11 cellular contexts compared by ENCODE assay signal in genomic region chr3:186949281-186949982, GRCh38. TPM values are rescaled to one million over a fixed set of nuclear protein-coding genes. Genes with fewer than 3 reads are reported as not detected.
A peak's percentile ranks its signal among the peaks of the same experiment; 100 is the strongest.
DNase-seq lines count a peak whose midpoint lies in the region; ATAC-seq and TF ChIP-seq lines count a peak whose summit lies in the region.
"Had no signal": no experiment of that assay in that cellular context is flagged by ENCODE, and none has a peak within 500 bp of the region (broad histone marks: within the 10 kb centered on the region; RNA-seq: fewer than 3 reads in every experiment).

No MANE protein-coding gene starts in this region.

- H3K27me3 ChIP-seq in CD8-positive, alpha-beta T cell (ENCODE audit: insufficient read depth, low read length), result no peaks in the 10 kb centered on the region
- H3K27me3 ChIP-seq in spleen (replicated peaks in 1 of 7), result no peaks in the 10 kb centered on the region

- no peak for DNase-seq in CD8-positive, alpha-beta T cell
- no peak for DNase-seq in OCI-LY7 (ENCODE audit: low spot score)
- DNase-seq in endothelial cell (ENCODE audit: low spot score), result no peak
- no peak for DNase-seq in naive B cell
- DNase-seq in AG20443 (ENCODE audit: low spot score), result no peak
- DNase-seq in activated effector memory CD4-positive, alpha-beta T cell treated with anti-CD3 and anti-CD28 coated beads, Interleukin-2, amount 50 U/mL, for 16 hours, result no peak
- DNase-seq in spleen, result no peak
- DNase-seq: central memory CD4-positive, alpha-beta T cell; MV-4-11; NCI-H774 had no signal

- no TSS peak for BruUV-seq in OCI-LY7 (replicated peaks; lab: Mats Ljungman, UMichigan)

- TF ChIP-seq CTCF in CD8-positive, alpha-beta T cell (IDR thresholded peaks at IDR 0.05), result no peak
- TF ChIP-seq CTCF in OCI-LY7 (conservative IDR thresholded peaks at IDR 0.05; ENCODE audit: low read length) (no peak), endothelial cell (IDR thresholded peaks at IDR 0.05; ENCODE audit: unreplicated experiment) (no peak), spleen (IDR thresholded peaks at IDR 0.05 in 8 of 11, conservative IDR thresholded peaks at IDR 0.05 in 3 of 11) (no peak)

- no peak overlapping the region for H3K27ac ChIP-seq in CD8-positive, alpha-beta T cell (ENCODE audit: low read depth, low read length)
- H3K27ac ChIP-seq in OCI-LY7 (ENCODE audit: low read depth, low read length, poor library complexity, severe bottlenecking), result peak overlapping the region; percentile 82
- H3K27ac ChIP-seq in spleen, result peak overlapping the region in 1 of 8 donors; percentile 24

- H3K4me3 ChIP-seq in CD8-positive, alpha-beta T cell (ENCODE audit: low read depth, low read length), result no peak overlapping the region
- peak overlapping the region; percentile 4 for H3K4me3 ChIP-seq in OCI-LY7 (ENCODE audit: low read depth, low read length, poor library complexity, severe bottlenecking)
- H3K4me3 ChIP-seq in spleen, result no peak overlapping the region

- no peaks in the 10 kb centered on the region for H3K9me3 ChIP-seq in CD8-positive, alpha-beta T cell (ENCODE audit: low read length)
- H3K9me3 ChIP-seq in OCI-LY7 (ENCODE audit: low read length) (peaks cover 5% of the 10 kb centered on the region; the same call in 1 of the 2 replicates), spleen (no peaks in the 10 kb centered on the region)

- no peak for TF ChIP-seq POLR2A in spleen (IDR thresholded peaks at IDR 0.05)

- peaks cover 7% of the 10 kb centered on the region for H3K36me3 ChIP-seq in CD8-positive, alpha-beta T cell (ENCODE audit: insufficient read depth, low read length)
- H3K36me3 ChIP-seq in OCI-LY7 (ENCODE audit: insufficient read depth, low read length) (peaks cover 71% of the 10 kb centered on the region), spleen (peaks cover 0 to 67% (median 9%) of the 10 kb centered on the region in 6 donors)

- POLR2A ChIA-PET in CD8-positive, alpha-beta T cell (lab: Charles Lee), result interaction anchor here (1.4 kb wide), 1 partner anchor 78 kb away, joined by 4 read pairs; no protein-coding TSS in a partner anchor
- POLR2A ChIA-PET in OCI-LY7 (lab: Charles Lee), result interaction anchor here (0.5 to 4.0 kb wide), 7 partner anchors 10 to 117 kb away, joined by 3 to 23 read pairs (median 4); no protein-coding TSS in a partner anchor

- intact Hi-C loops in CD8-positive, alpha-beta T cell (cut with DNase I, micrococcal nuclease), result no loop called here
- intact Hi-C loops in OCI-LY7 (cut with micrococcal nuclease; ENCODE audit: unreplicated experiment) (loop anchor here (5.0 kb wide), 1 partner anchor 118 kb away; no protein-coding TSS in a partner anchor), spleen (cut with DNase I; ENCODE audit: low total_unique reads) (no loop called here)

- H3K27me3 Mint-ChIP-seq in CD8-positive, alpha-beta T cell (ENCODE audit: low read depth), result no peaks in the 10 kb centered on the region
- H3K27me3 Mint-ChIP-seq in endothelial cell (ENCODE audit: unreplicated experiment), result no peaks in the 10 kb centered on the region
- no peaks in the 10 kb centered on the region for H3K27me3 Mint-ChIP-seq in naive B cell

- H3K9me3 Mint-ChIP-seq in CD8-positive, alpha-beta T cell, result peaks cover 2% of the 10 kb centered on the region
- no peaks in the 10 kb centered on the region for H3K9me3 Mint-ChIP-seq in endothelial cell (ENCODE audit: unreplicated experiment)
- H3K9me3 Mint-ChIP-seq in naive B cell, result peaks cover 0 to 4% (median 0%) of the 10 kb centered on the region in 7 donors

- no peaks in the 10 kb centered on the region for H3K9me2 ChIP-seq in OCI-LY7 (ENCODE audit: insufficient read depth, low read length)

- H2AFZ ChIP-seq in OCI-LY7 (ENCODE audit: low read length), result no peak overlapping the region

- CTCF ChIA-PET in CD8-positive, alpha-beta T cell (lab: Charles Lee), result interaction anchor here (0.6 to 1.7 kb wide), 4 partner anchors 13 to 139 kb away, joined by 3 read pairs; no protein-coding TSS in a partner anchor
- CTCF ChIA-PET in OCI-LY7 (lab: Charles Lee; ENCODE audit: unreplicated experiment), result interaction anchor here (0.6 to 1.3 kb wide), 3 partner anchors 12 to 40 kb away, joined by 3 to 4 read pairs (median 4); no protein-coding TSS in a partner anchor

- no peaks in the 10 kb centered on the region for H4K20me1 ChIP-seq in OCI-LY7 (ENCODE audit: insufficient read depth, low read length)

- peaks cover 24% of the 10 kb centered on the region for H3K4me1 ChIP-seq in CD8-positive, alpha-beta T cell (ENCODE audit: insufficient read depth, low read length)
- H3K4me1 ChIP-seq in OCI-LY7 (ENCODE audit: insufficient read depth, low read length, poor library complexity, severe bottlenecking), result peaks cover 62% of the 10 kb centered on the region
- H3K4me1 ChIP-seq in spleen, result peaks cover 20 to 87% (median 44%) of the 10 kb centered on the region in 6 donors

- peak overlapping the region; percentile 67 for H3K4me2 ChIP-seq in OCI-LY7 (ENCODE audit: low read length)

- WGBS in spleen, 5 donors, result 79 to 91% (median 85%) methylated on average over 7 of the region's 7 CpGs

- H3K36me3 Mint-ChIP-seq in CD8-positive, alpha-beta T cell, result peaks cover 73% of the 10 kb centered on the region
- H3K36me3 Mint-ChIP-seq in endothelial cell (ENCODE audit: low read depth, unreplicated experiment) (peaks cover 50% of the 10 kb centered on the region), naive B cell (peaks cover 43 to 72% of the 10 kb centered on the region in 2 donors)

- ATAC-seq in CD8-positive, alpha-beta T cell, result no peak
- ATAC-seq in naive B cell (ENCODE audit: low read depth in 2 of 2) (no peak), HG03196 (IDR thresholded peaks at IDR 0.05; ENCODE audit: unreplicated experiment) (no peak)

- H3K79me2 ChIP-seq in OCI-LY7 (ENCODE audit: insufficient read depth, low read depth, low read length), result peaks cover 65% of the 10 kb centered on the region

- no peak overlapping the region for H3K4me3 Mint-ChIP-seq in CD8-positive, alpha-beta T cell
- H3K4me3 Mint-ChIP-seq in endothelial cell (ENCODE audit: unreplicated experiment), result peak overlapping the region; percentile 38
- peak overlapping the region in 1 of 8 donors; percentile 27 for H3K4me3 Mint-ChIP-seq in naive B cell

- H3K27ac Mint-ChIP-seq in CD8-positive, alpha-beta T cell, result peak overlapping the region; percentile 73
- H3K27ac Mint-ChIP-seq in endothelial cell (ENCODE audit: unreplicated experiment) (no peak overlapping the region), naive B cell (peak overlapping the region in 5 of 6 donors; percentile 30 to 92 (median 81))

- peaks cover 76% of the 10 kb centered on the region for H3K4me1 Mint-ChIP-seq in CD8-positive, alpha-beta T cell (ENCODE audit: low read depth)
- H3K4me1 Mint-ChIP-seq in endothelial cell (ENCODE audit: unreplicated experiment), result peaks cover 6% of the 10 kb centered on the region
- peaks cover 79 to 87% (median 80%) of the 10 kb centered on the region in 3 donors for H3K4me1 Mint-ChIP-seq in naive B cell

RNA-seq across cellular contexts. Expression of gene ST6GAL1, which starts 19.1 kb away (rescaled TPM):
- total RNA-seq in CD8-positive, alpha-beta T cell, result 10 to 100 TPM; 23.1 to 28.5 TPM
- 173 and 192 TPM in 2 replicates for total RNA-seq in OCI-LY7 (2014; rRNA removed; shearing (Covaris generic))
- total RNA-seq in OCI-LY7 (2022) (373 and 375 TPM in 2 replicates), endothelial cell (ENCODE audit: unreplicated experiment) (82.4 TPM), spleen (100 to 1,000 TPM; 160 to 247 (median 211) TPM)
- polyA plus RNA-seq in naive B cell (ENCODE audit: low read depth in 6 of 6) (100 to 1,000 TPM; 210 to 330 (median 253) TPM), spleen (10 to 100 TPM; 46.7 to 67.5 (median 59.3) TPM)
